In the genomic region with DNA sequence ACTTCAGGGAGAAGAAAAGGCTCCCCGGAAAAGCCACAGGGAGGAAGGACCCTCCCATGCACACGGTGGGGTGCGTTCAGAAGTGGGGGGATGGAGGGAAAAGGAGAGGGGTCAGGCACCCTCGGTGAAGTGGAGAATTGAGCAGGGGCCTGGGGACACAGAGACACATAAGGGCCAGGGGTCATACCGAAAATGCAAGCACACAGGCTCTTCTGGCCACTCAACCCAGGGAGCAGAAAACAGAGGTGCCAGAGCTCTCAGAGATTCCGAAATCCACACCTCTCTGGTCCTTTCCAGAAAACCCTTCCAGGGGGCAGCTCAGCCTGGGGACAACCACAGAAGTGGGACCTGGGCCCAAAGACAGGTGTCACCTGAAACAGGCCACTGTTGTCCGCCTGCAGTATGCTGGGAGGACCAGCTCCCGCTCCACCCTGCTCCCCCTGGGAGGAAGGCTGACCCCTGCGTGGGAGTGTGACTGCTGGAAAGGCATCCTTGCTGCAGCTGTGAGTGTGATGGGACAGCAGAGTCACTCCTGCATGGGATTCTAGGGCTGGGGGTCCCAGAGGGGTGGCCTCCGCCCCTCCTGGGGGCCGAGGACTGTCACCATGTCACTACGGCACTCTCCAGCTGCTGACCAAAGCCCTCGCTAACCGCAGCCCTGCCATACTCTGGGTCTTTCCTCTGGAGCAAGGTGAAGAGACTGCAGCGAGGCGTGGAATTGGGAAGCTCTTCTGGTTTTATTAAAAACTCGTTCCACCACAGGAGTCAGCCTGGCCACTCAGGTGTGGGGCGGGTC, we compare ENCODE assay signal across 9 cellular contexts.
DNase-seq lines count a peak whose midpoint lies in the region; ATAC-seq, FAIRE-seq and TF ChIP-seq lines count a peak whose summit lies in the region.
"Had no signal": no experiment of that assay in that cellular context is flagged by ENCODE, and none has a peak within 500 bp of the region (broad histone marks: within the 10 kb centered on the region; RNA-seq: fewer than 3 reads in every experiment).

No MANE protein-coding gene starts in this region.

- H3K4me3 ChIP-seq in GM23248, result peak overlapping the region; percentile 67
- H3K4me3 ChIP-seq in astrocyte (ENCODE audit: insufficient read depth, low read depth, low read length), result peak overlapping the region; percentile 25
- peak overlapping the region; percentile 77; the same call in 1 of the 2 replicates for H3K4me3 ChIP-seq in iPS-20b (ENCODE audit: low read length)
- H3K4me3 ChIP-seq in skin epidermis, result peak overlapping the region; percentile 29 to 66 (median 54)
- H3K4me3 ChIP-seq: MG63 had no signal

- TF ChIP-seq POLR2A in GM12892 (IDR thresholded peaks at IDR 0.05; ENCODE audit: low read depth, low read length), result no peak

- no peaks in the 10 kb centered on the region for H3K27me3 ChIP-seq in GM23248 (replicated peaks; ENCODE audit: insufficient read depth)
- no peaks in the 10 kb centered on the region for H3K27me3 ChIP-seq in astrocyte (ENCODE audit: insufficient read depth, low read length)
- H3K27me3 ChIP-seq in iPS-20b (ENCODE audit: insufficient read depth, low read length), result peaks cover 13% of the 10 kb centered on the region; the same call in 1 of the 2 replicates
- H3K27me3 ChIP-seq: MG63 had no signal

- H3K27ac ChIP-seq in GM23248 (no peak overlapping the region), astrocyte (ENCODE audit: low read depth, low read length) (peak overlapping the region; percentile 77), iPS-20b (ENCODE audit: low read length) (no peak overlapping the region), skin epidermis (peak overlapping the region in 15 of 21 experiments; percentile 18 to 87 (median 82))

- peaks cover 7% of the 10 kb centered on the region; the same call in 1 of the 2 replicates for H3F3A ChIP-seq in GM23248 (ENCODE audit: insufficient read depth)

- no peaks in the 10 kb centered on the region for H3K9me3 Mint-ChIP-seq in astrocyte (ENCODE audit: unreplicated experiment)

- TF ChIP-seq CTCF in astrocyte (IDR thresholded peaks at IDR 0.05; ENCODE audit: insufficient read depth, low read depth, low read length), result no peak

- H3K9me2 ChIP-seq in GM23248 (ENCODE audit: insufficient read depth), result no peaks in the 10 kb centered on the region

- ATAC-seq in GM18519 (IDR thresholded peaks at IDR 0.05; ENCODE audit: low FRiP score, unreplicated experiment), result no peak

- in situ Hi-C loops in GM23248 (cut with MboI), result no loop called here

- H4K20me1 ChIP-seq in GM23248 (ENCODE audit: insufficient read depth) (no peaks in the 10 kb centered on the region), astrocyte (ENCODE audit: insufficient read depth, low read length) (no peaks in the 10 kb centered on the region)

- H2AFZ ChIP-seq in GM23248, result peak overlapping the region; percentile 86
- H2AFZ ChIP-seq in astrocyte (ENCODE audit: low read depth, low read length), result peak overlapping the region; percentile 93

- H3K36me3 ChIP-seq in GM23248 (ENCODE audit: low read depth) (no peaks in the 10 kb centered on the region), astrocyte (ENCODE audit: insufficient read depth, low read length) (no peaks in the 10 kb centered on the region), iPS-20b (ENCODE audit: insufficient read depth, low read depth, low read length) (no peaks in the 10 kb centered on the region)

- H3K27me3 Mint-ChIP-seq in astrocyte (ENCODE audit: low read depth, unreplicated experiment), result no peaks in the 10 kb centered on the region

- H3K4me2 ChIP-seq in GM23248 (ENCODE audit: unreplicated experiment) (peak overlapping the region; percentile 73), astrocyte (ENCODE audit: low read length) (peak overlapping the region; percentile 84)

- WGBS in GM23248 (ENCODE audit: low coverage in 1 of 2, low lambda C conversion rate in 2 of 2, missing lambda C conversion rate in 2 of 2), 2 experiments, result 72 to 82% methylated on average over 16 to 18 of the region's 18 CpGs

- H3K9me3 ChIP-seq in GM23248 (ENCODE audit: low read depth) (no peaks in the 10 kb centered on the region), astrocyte (ENCODE audit: insufficient read depth, low read depth, low read length) (no peaks in the 10 kb centered on the region), iPS-20b (ENCODE audit: insufficient read depth, low read depth, low read length) (no peaks in the 10 kb centered on the region)
- H3K9me3 ChIP-seq: MG63 had no signal

- H3K4me1 ChIP-seq in GM23248 (ENCODE audit: insufficient read depth) (peaks cover 21% of the 10 kb centered on the region), astrocyte (ENCODE audit: insufficient read depth, low read length) (peaks cover 31% of the 10 kb centered on the region), iPS-20b (ENCODE audit: insufficient read depth, low read length) (peaks cover 7% of the 10 kb centered on the region; the same call in 1 of the 2 replicates)

- H3K4me3 Mint-ChIP-seq in astrocyte (ENCODE audit: unreplicated experiment), result peak overlapping the region; percentile 27

- peaks cover 16% of the 10 kb centered on the region for H3K36me3 Mint-ChIP-seq in astrocyte (ENCODE audit: low read depth, unreplicated experiment)

- no peaks in the 10 kb centered on the region for H3K79me2 ChIP-seq in GM23248 (ENCODE audit: insufficient read depth)
- H3K79me2 ChIP-seq in astrocyte (ENCODE audit: insufficient read depth, low read length), result no peaks in the 10 kb centered on the region

- peak overlapping the region; percentile 90 for H3K9ac ChIP-seq in GM23248
- peak overlapping the region; percentile 84 for H3K9ac ChIP-seq in astrocyte (ENCODE audit: low read length)
- peak overlapping the region; percentile 93; the same call in 1 of the 2 replicates for H3K9ac ChIP-seq in iPS-20b (ENCODE audit: low read depth, low read length)

- FAIRE-seq in astrocyte (lab: Jason Lieb, UNC) (no peak), GM12892 (lab: Jason Lieb, UNC) (no peak)

- H3K4me1 Mint-ChIP-seq in astrocyte (ENCODE audit: low read depth, unreplicated experiment), result peaks cover 39% of the 10 kb centered on the region

- H3K27ac Mint-ChIP-seq in astrocyte (ENCODE audit: unreplicated experiment), result peak overlapping the region; percentile 75

- DNase-seq in GM23248 (no peak), astrocyte (ENCODE audit: low read depth) (no peak), GM12892 (ENCODE audit: insufficient read length) (no peak), T1000 (lab: John Stamatoyannopoulos, UW) (no peak), NCI-H1417 treated with DMSO at 0.1 percent for 48 hours (lab: John Stamatoyannopoulos, UW) (no peak)
- DNase-seq: MG63 had no signal

Comparison
In these comparisons a context has a peak if more than half of its experiments do, and no peak if none do; other contexts are left out.
1. H3K27ac ChIP-seq: peak in astrocyte (single experiment) and skin epidermis (15 of 21); none in GM23248 (single experiment) and iPS-20b (single experiment).
2. H3K4me3 ChIP-seq: peak in every context shown above with its lines; median percentile 77 in iPS-20b; 67 in GM23248; 54 in skin epidermis; 25 in astrocyte.
3. Peak in every context shown above with its lines, with median percentiles within 50 percentile points of each other: H3K9ac ChIP-seq.